In genomic region chr1:212605441-212605976, GRCh38 we compare ENCODE assay signal across 13 cellular contexts. TPM values are rescaled to one million over a fixed set of nuclear protein-coding genes. Genes with fewer than 3 reads are reported as not detected.
DNase-seq lines count a peak whose midpoint lies in the region; ATAC-seq and TF ChIP-seq lines count a peak whose summit lies in the region.
"Had no signal": no experiment of that assay in that cellular context is flagged by ENCODE, and none has a peak within 500 bp of the region (broad histone marks: within the 10 kb centered on the region; RNA-seq: fewer than 3 reads in every experiment).

No MANE protein-coding gene starts in this region.

- H3K27me3 ChIP-seq in prostate gland (replicated peaks; ENCODE audit: insufficient read depth): no peaks in the 10 kb centered on the region

- POLR2A ChIA-PET in GM10248 (lab: Yijun Ruan, JAX): interaction anchor here (0.6 to 1.2 kb wide), 2 partner anchors 9 to 193 kb away, joined by 3 to 6 read pairs; no protein-coding TSS in a partner anchor

- peaks cover 4% of the 10 kb centered on the region for H3K4me1 ChIP-seq in prostate gland (replicated peaks)

- no peaks in the 10 kb centered on the region for H3K9me3 ChIP-seq in prostate gland

- peak overlapping the region; percentile 11 for H3K27ac ChIP-seq in epithelial cell of prostate
- H3K27ac ChIP-seq in prostate gland: peak overlapping the region; percentile 89 to 99

- DNase-seq in EH (ENCODE audit: low read depth): peak; percentile 48
- DNase-seq in NCI-H82 treated with DMSO at 0.1 percent for 48 hours (lab: John Stamatoyannopoulos, UW; ENCODE audit: unreplicated experiment): peak; percentile 24
- DNase-seq in epithelial cell of prostate (ENCODE audit: low read depth, low spot score): peak; percentile 54
- peak; percentile 34 for DNase-seq in prostate gland (ENCODE audit: low spot score)
- no peak for DNase-seq in GM10248 (ENCODE audit: extremely low spot score)
- DNase-seq in Kasumi-1 (lab: John Stamatoyannopoulos, UW): no peak
- DNase-seq in activated gamma-delta T cell treated with Interleukin-2 at 50 U/mL for 16 hours: no peak
- DNase-seq: activated CD8-positive, alpha-beta memory T cell treated with anti-CD3 and anti-CD28 coated beads, Interleukin-2, amount 50 U/mL, for 48 hours; CD4-positive, alpha-beta memory T cell; naive thymus-derived CD8-positive, alpha-beta T cell; NCI-H187; stimulated activated CD8-positive, alpha-beta memory T cell treated with anti-CD3 and anti-CD28 coated beads, Interleukin-4, amount 100 ng/mL, for 48 hours had no signal

- H3K36me3 ChIP-seq in prostate gland: no peaks in the 10 kb centered on the region

- TF ChIP-seq POLR2A in prostate gland (IDR thresholded peaks at IDR 0.05): no peak

- no peak for ATAC-seq in GM21423 (IDR thresholded peaks at IDR 0.05; ENCODE audit: unreplicated experiment)
- ATAC-seq: naive thymus-derived CD8-positive, alpha-beta T cell had no signal

- TF ChIP-seq CTCF in prostate gland (IDR thresholded peaks at IDR 0.05) (no peak), GM10248 (IDR thresholded peaks at IDR 0.05; ENCODE audit: control extremely low read depth, extremely low read depth, low read depth, missing control alignments) (no peak)

- intact Hi-C loops in prostate gland (cut with DNase I): loop anchor here (5.0 kb wide), 1 partner anchor 128 kb away; no protein-coding TSS in a partner anchor

- 4% methylated on average over 5 of the region's 5 CpGs for WGBS in prostate gland

- H3K4me3 ChIP-seq in prostate gland: no peak overlapping the region

- CTCF ChIA-PET in GM10248 (lab: Yijun Ruan, JAX): interaction anchor here (1.1 kb wide), 2 partner anchors 9 to 128 kb away, joined by 3 read pairs; no protein-coding TSS in a partner anchor

RNA-seq across cellular contexts. Expression of gene ATF3, which starts 3.1 kb away (rescaled TPM):
- 10 to 100 TPM in 1 of 2 donors, 1 to 10 TPM in 1; 6.0 to 14.8 TPM for total RNA-seq in prostate gland

Comparison
In these comparisons a context has a peak if more than half of its experiments do, and no peak if none do; other contexts are left out.
1. DNase-seq: peak in EH (single experiment), NCI-H82 treated with DMSO at 0.1 percent for 48 hours (single experiment), epithelial cell of prostate (single experiment) and prostate gland (single experiment); none in GM10248 (single experiment), Kasumi-1 (0 of 2) and activated gamma-delta T cell treated with Interleukin-2 at 50 U/mL for 16 hours (single experiment).